16 cellular contexts compared by ENCODE assay signal in the genomic region with DNA sequence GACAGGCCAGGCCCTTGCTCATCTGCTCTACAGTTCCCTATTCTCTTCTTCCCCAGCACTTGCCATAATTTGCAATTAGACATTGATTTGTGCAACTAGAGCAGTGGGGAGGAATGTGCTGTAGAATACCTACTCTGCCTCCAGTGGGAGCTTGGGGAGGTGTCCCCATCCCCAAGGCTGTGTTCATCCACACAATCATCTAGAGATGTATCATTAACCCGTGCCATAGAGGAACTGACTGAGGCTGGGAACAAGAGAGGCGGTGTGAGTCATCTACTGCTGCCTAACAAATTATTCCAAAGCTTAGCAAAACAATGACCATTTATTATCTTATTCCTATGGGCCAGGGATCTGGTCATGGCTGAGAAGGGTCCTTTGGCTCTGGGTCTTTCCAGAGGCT. TPM values are rescaled to one million over a fixed set of nuclear protein-coding genes. Genes with fewer than 3 reads are reported as not detected.
DNase-seq lines count a peak whose midpoint lies in the region; ATAC-seq, FAIRE-seq and TF ChIP-seq lines count a peak whose summit lies in the region.
"Had no signal": no experiment of that assay in that cellular context is flagged by ENCODE, and none has a peak within 500 bp of the region (broad histone marks: within the 10 kb centered on the region; RNA-seq: fewer than 3 reads in every experiment).

No MANE protein-coding gene starts in this region.

- H3K36me3 ChIP-seq in IMR-90 (ENCODE audit: control insufficient read depth, insufficient read depth, low read length), result no peaks in the 10 kb centered on the region
- no peaks in the 10 kb centered on the region for H3K36me3 ChIP-seq in astrocyte (ENCODE audit: insufficient read depth, low read length)
- H3K36me3 ChIP-seq in kidney epithelial cell (ENCODE audit: control insufficient read depth, insufficient read depth, low read length), result no peaks in the 10 kb centered on the region

- peaks cover 36% of the 10 kb centered on the region for H3K4me1 Mint-ChIP-seq in T-helper 2 cell treated with Interferon-gamma antibody and Interleukin-4, amounts not matched to agents 5 μg/mL and 100 μg/mL, for 36 hours (ENCODE audit: low read depth)
- H3K4me1 Mint-ChIP-seq in astrocyte (ENCODE audit: low read depth, unreplicated experiment), result peaks cover 6% of the 10 kb centered on the region

- WGBS in IMR-90 (ENCODE audit: extremely low coverage in 2 of 2, insufficient read length in 1 of 2), 2 experiments, result no CpG with 5 or more reads among the region's 2 CpGs

- no peak overlapping the region for H3K4ac ChIP-seq in IMR-90 (ENCODE audit: low read depth, low read length)

- no peaks in the 10 kb centered on the region for H3K79me1 ChIP-seq in IMR-90 (ENCODE audit: low read depth in 1 of 2, low read length in 2 of 2)

- POLR2A ChIA-PET in IMR-90 (lab: Charles Lee; ENCODE audit: unreplicated experiment), result no interaction called here

- intact Hi-C loops in IMR-90 (cut with micrococcal nuclease), result no loop called here

- no peaks in the 10 kb centered on the region for H3K36me3 Mint-ChIP-seq in T-helper 2 cell treated with Interferon-gamma antibody and Interleukin-4, amounts not matched to agents 5 μg/mL and 100 μg/mL, for 36 hours (ENCODE audit: low read depth)
- no peaks in the 10 kb centered on the region for H3K36me3 Mint-ChIP-seq in astrocyte (ENCODE audit: low read depth, unreplicated experiment)

- H3K4me2 ChIP-seq in IMR-90 (ENCODE audit: low read depth, low read length), result no peak overlapping the region
- H3K4me2 ChIP-seq in astrocyte (ENCODE audit: low read length), result peak overlapping the region; percentile 10

- H3K9me3 ChIP-seq in IMR-90 (ENCODE audit: control insufficient read depth, insufficient read depth, low read length), result no peaks in the 10 kb centered on the region
- H3K9me3 ChIP-seq in astrocyte (ENCODE audit: insufficient read depth, low read depth, low read length), result no peaks in the 10 kb centered on the region

- no peaks in the 10 kb centered on the region for H3K9me3 Mint-ChIP-seq in T-helper 2 cell treated with Interferon-gamma antibody and Interleukin-4, amounts not matched to agents 5 μg/mL and 100 μg/mL, for 36 hours
- H3K9me3 Mint-ChIP-seq in astrocyte (ENCODE audit: unreplicated experiment), result no peaks in the 10 kb centered on the region

- no peak for TF ChIP-seq POLR2A in IMR-90 (IDR thresholded peaks at IDR 0.05; ENCODE audit: low read depth, low read length)

- H2AFZ ChIP-seq in IMR-90 (replicated peaks; ENCODE audit: low read length, poor library complexity) (no peak overlapping the region), astrocyte (ENCODE audit: low read depth, low read length) (no peak overlapping the region)

- no peak for TF ChIP-seq RAD21 in IMR-90 (IDR thresholded peaks at IDR 0.05; ENCODE audit: low read length)

- H3K4me1 ChIP-seq in IMR-90 (ENCODE audit: control insufficient read depth, insufficient read depth, low read length), result no peaks in the 10 kb centered on the region
- peaks cover 14% of the 10 kb centered on the region for H3K4me1 ChIP-seq in astrocyte (ENCODE audit: insufficient read depth, low read length)

- H3K4me3 ChIP-seq in IMR-90 (ENCODE audit: insufficient read depth, low read depth, low read length) (no peak overlapping the region), astrocyte (ENCODE audit: insufficient read depth, low read depth, low read length) (no peak overlapping the region), kidney epithelial cell (ENCODE audit: low read depth, low read length) (no peak overlapping the region)

- H2BK120ac ChIP-seq in IMR-90 (ENCODE audit: low read depth, low read length), result no peak overlapping the region

- no peaks in the 10 kb centered on the region for H3K9me1 ChIP-seq in IMR-90 (ENCODE audit: insufficient read depth, low read length)

- H2BK5ac ChIP-seq in IMR-90 (ENCODE audit: low read depth, low read length, poor library complexity, severe bottlenecking), result no peak overlapping the region

- H4K91ac ChIP-seq in IMR-90 (ENCODE audit: insufficient read depth, low read depth, low read length), result no peak overlapping the region

- H2BK20ac ChIP-seq in IMR-90 (ENCODE audit: low read depth, low read length), result no peak overlapping the region

- no peak overlapping the region for H3K23ac ChIP-seq in IMR-90 (ENCODE audit: low read depth, low read length)

- no peak overlapping the region for H2BK15ac ChIP-seq in IMR-90 (ENCODE audit: low read depth, low read length)

- H3K4me3 Mint-ChIP-seq in T-helper 2 cell treated with Interferon-gamma antibody and Interleukin-4, amounts not matched to agents 5 μg/mL and 100 μg/mL, for 36 hours, result no peak overlapping the region
- H3K4me3 Mint-ChIP-seq in astrocyte (ENCODE audit: unreplicated experiment), result no peak overlapping the region

- no peak overlapping the region for H4K5ac ChIP-seq in IMR-90 (ENCODE audit: low read depth, low read length)

- BruUV-seq in IMR-90 (replicated peaks; lab: Mats Ljungman, UMichigan), result no TSS peak

- H4K20me1 ChIP-seq in IMR-90 (ENCODE audit: insufficient read depth, low read length) (no peaks in the 10 kb centered on the region), astrocyte (ENCODE audit: insufficient read depth, low read length) (no peaks in the 10 kb centered on the region)

- CTCF ChIA-PET in IMR-90 (lab: Yijun Ruan, JAX), result no interaction called here

- H4K8ac ChIP-seq in IMR-90 (ENCODE audit: low read depth in 2 of 2, low read length in 2 of 2), result no peak overlapping the region

- in situ Hi-C loops in IMR-90 (cut with MboI; ENCODE audit: low sequenced_read_pairs), result no loop called here

- no peak overlapping the region for H3K56ac ChIP-seq in IMR-90 (ENCODE audit: extremely low read depth, insufficient read depth, low read length)

- no peak overlapping the region for H3K18ac ChIP-seq in IMR-90 (ENCODE audit: low read depth, low read length)

- peaks cover 10% of the 10 kb centered on the region for H3K27me3 Mint-ChIP-seq in T-helper 2 cell treated with Interferon-gamma antibody and Interleukin-4, amounts not matched to agents 5 μg/mL and 100 μg/mL, for 36 hours (ENCODE audit: low read depth)
- H3K27me3 Mint-ChIP-seq in astrocyte (ENCODE audit: low read depth, unreplicated experiment), result peaks cover 25% of the 10 kb centered on the region

- ATAC-seq in IMR-90 (ENCODE audit: low read depth) (no peak), GM18520 (IDR thresholded peaks at IDR 0.05; ENCODE audit: unreplicated experiment) (no peak), GM18502 (IDR thresholded peaks at IDR 0.05; ENCODE audit: poor library complexity, unreplicated experiment) (no peak)

- dilution Hi-C loops in IMR-90 (cut with HindIII; ENCODE audit: low sequenced_read_pairs, unreplicated experiment), result no loop called here

- H3K27ac Mint-ChIP-seq in T-helper 2 cell treated with Interferon-gamma antibody and Interleukin-4, amounts not matched to agents 5 μg/mL and 100 μg/mL, for 36 hours, result peak overlapping the region; percentile 79
- no peak overlapping the region for H3K27ac Mint-ChIP-seq in astrocyte (ENCODE audit: unreplicated experiment)

- no peak overlapping the region for H2AK9ac ChIP-seq in IMR-90 (replicated peaks; ENCODE audit: low read depth, low read length, poor library complexity)

- FAIRE-seq in astrocyte (lab: Jason Lieb, UNC), result no peak
- FAIRE-seq: A204.1, small intestine had no signal

- no peak overlapping the region for H2AK5ac ChIP-seq in IMR-90 (ENCODE audit: low read depth, low read length)

- H3K27ac ChIP-seq in IMR-90 (ENCODE audit: insufficient read depth, low read length), result no peak overlapping the region
- H3K27ac ChIP-seq in astrocyte (ENCODE audit: low read depth, low read length), result no peak overlapping the region

- TF ChIP-seq CTCF in IMR-90 (conservative IDR thresholded peaks at IDR 0.05; ENCODE audit: low read depth, low read length), result no peak
- no peak for TF ChIP-seq CTCF in astrocyte (IDR thresholded peaks at IDR 0.05; ENCODE audit: insufficient read depth, low read depth, low read length)
- peak; percentile 16 for TF ChIP-seq CTCF in kidney epithelial cell (IDR thresholded peaks at IDR 0.05; ENCODE audit: insufficient read depth, low read length, poor library complexity, severe bottlenecking)

- no peak overlapping the region for H3K14ac ChIP-seq in IMR-90 (replicated peaks; ENCODE audit: low read depth, low read length)

- H3K79me2 ChIP-seq in astrocyte (ENCODE audit: insufficient read depth, low read length), result no peaks in the 10 kb centered on the region

- H3K9ac ChIP-seq in IMR-90 (ENCODE audit: low read depth, low read length) (no peak overlapping the region), astrocyte (ENCODE audit: low read length) (no peak overlapping the region)

- DNase-seq in T-helper 2 cell treated with Interferon-gamma antibody and Interleukin-4, amounts not matched to agents 5 μg/mL and 100 μg/mL, for 36 hours (ENCODE audit: low spot score), result no peak
- no peak for DNase-seq in T-helper 2 cell
- DNase-seq in IMR-90, result peak; percentile 11
- peak; percentile 53 for DNase-seq in astrocyte (ENCODE audit: low read depth)
- DNase-seq in kidney epithelial cell (ENCODE audit: low read depth), result peak; percentile 61
- no peak for DNase-seq in NCI-H2029 treated with DMSO at 0.1 percent for 48 hours (lab: John Stamatoyannopoulos, UW)
- DNase-seq: activated effector memory CD4-positive, alpha-beta T cell treated with anti-CD3 and anti-CD28 coated beads, Interleukin-2, amount 50 U/mL, for 16 hours; cerebellar nuclear complex; erythroblast; mesendoderm; NCI-H2107; small intestine had no signal

- H3K27me3 ChIP-seq in IMR-90 (ENCODE audit: control insufficient read depth, insufficient read depth, low read length), result peaks cover 20% of the 10 kb centered on the region
- peaks cover 6% of the 10 kb centered on the region for H3K27me3 ChIP-seq in astrocyte (ENCODE audit: insufficient read depth, low read length)
- H3K27me3 ChIP-seq in kidney epithelial cell (ENCODE audit: control insufficient read depth, insufficient read depth, low read length), result no peaks in the 10 kb centered on the region

TF ChIP-seq in IMR-90, 13 proteins besides CTCF, POLR2A, EP300 and RAD21 (continues in another document):
- no peak for TF ChIP-seq RCOR1 (IDR thresholded peaks at IDR 0.05; ENCODE audit: insufficient replicate concordance, low read length)

RNA-seq across cellular contexts. Expression of a gene that starts 5.1 kb away (rescaled TPM):
- total RNA-seq in IMR-90 (2012; rRNA removed) (2.2 and 2.5 TPM in 2 replicates), astrocyte (3.1 and 3.3 TPM in 2 replicates), kidney epithelial cell (6.4 and 8.3 TPM in 2 replicates)
- 1.0 and 1.1 TPM in 2 replicates for polyA plus RNA-seq in IMR-90 (2012; rRNA removed)
- polyA plus RNA-seq in IMR-90 (2012; cell fraction: cytosol; rRNA removed), result 0.50 and 0.87 TPM in 2 replicates
- polyA plus RNA-seq in IMR-90 (2012; cell fraction: nucleus; rRNA removed; ENCODE audit: low replicate concordance), result 0.95 and 1.3 TPM in 2 replicates

RNA-seq across cellular contexts. Expression of a gene that starts 23.9 kb away (rescaled TPM):
- total RNA-seq in IMR-90 (2012; rRNA removed) (not detected in 2 replicates), astrocyte (not detected in 2 replicates), kidney epithelial cell (not detected in 2 replicates)
- polyA plus RNA-seq in IMR-90 (2012; rRNA removed), result not detected in 2 replicates
- polyA plus RNA-seq in IMR-90 (2012; cell fraction: cytosol; rRNA removed), result not detected in 2 replicates
- polyA plus RNA-seq in IMR-90 (2012; cell fraction: nucleus; rRNA removed; ENCODE audit: low replicate concordance), result not detected in 2 replicates
- polyA plus RNA-seq: small intestine, thymus had no signal

RNA-seq across cellular contexts. Expression of a gene that starts 44.6 kb away (rescaled TPM):
- total RNA-seq in IMR-90 (2012; rRNA removed), result 0.54 and 0.83 TPM in 2 replicates
- polyA plus RNA-seq in IMR-90 (2012; rRNA removed), result 0.77 and 0.98 TPM in 2 replicates
- polyA plus RNA-seq in IMR-90 (2012; cell fraction: cytosol; rRNA removed), result 0.42 and 0.78 TPM in 2 replicates
- 1.3 and 3.4 TPM in 2 replicates for polyA plus RNA-seq in IMR-90 (2012; cell fraction: nucleus; rRNA removed; ENCODE audit: low replicate concordance)
- 0.25 TPM in 1 of 2 replicates, not detected in the other for total RNA-seq in astrocyte
- total RNA-seq in kidney epithelial cell, result 7.4 and 8.8 TPM in 2 replicates

Comparison
In these comparisons a context has a peak if more than half of its experiments do, and no peak if none do; other contexts are left out.
1. DNase-seq: peak in IMR-90 (single experiment), astrocyte (single experiment) and kidney epithelial cell (single experiment); none in T-helper 2 cell treated with Interferon-gamma antibody and Interleukin-4, amounts not matched to agents 5 μg/mL and 100 μg/mL, for 36 hours (single experiment), T-helper 2 cell (0 of 5) and NCI-H2029 treated with DMSO at 0.1 percent for 48 hours (single experiment).